24 cellular contexts compared by ENCODE assay signal in genomic region chr1:58468612-58469493, GRCh38.
"Had no signal": no experiment of that assay in that cellular context is flagged by ENCODE, and none has a peak within 500 bp of the region (broad histone marks: within the 10 kb centered on the region; RNA-seq: fewer than 3 reads in every experiment).

No MANE protein-coding gene starts in this region.

- H3K27me3 ChIP-seq: brain microvascular endothelial cell, gastroesophageal sphincter, spleen, tibial nerve had no signal

- DNase-seq: activated CD4-positive, alpha-beta memory T cell treated with anti-CD3 and anti-CD28 coated beads for 36 hours; activated CD4-positive, alpha-beta T cell treated with anti-CD3 and anti-CD28 coated beads, Interleukin-2, amount 10 ng/mL, durations not matched to agents 24 days and 14 days; activated CD4-positive, CD25-positive, alpha-beta regulatory T cell treated with anti-CD3 and anti-CD28 coated beads, Interleukin-2, amount 50 U/mL, for 72 hours; activated CD8-positive, alpha-beta memory T cell treated with anti-CD3 and anti-CD28 coated beads, Interleukin-2, amount 50 U/mL, for 4 hours; activated gamma-delta T cell; activated naive CD4-positive, alpha-beta T cell treated with anti-CD3 and anti-CD28 coated beads, Interleukin-2, amount 10 ng/mL, durations not matched to agents 7 days and 5 days; activated naive CD8-positive, alpha-beta T cell treated with anti-CD3 and anti-CD28 coated beads, Interleukin-2, amount 10 ng/mL, durations not matched to agents 7 days and 5 days; activated T-cell treated with anti-CD3 and anti-CD28 coated beads, Interleukin-2, amount 50 U/mL, for 1 hour; amniotic stem cell; brain microvascular endothelial cell; central memory CD4-positive, alpha-beta T cell; hypothalamus; immature natural killer cell; kidney; mesendoderm; posterior cingulate gyrus; spleen; stimulated activated naive CD4-positive, alpha-beta T cell; WERI-Rb-1 had no signal

- H3K9me3 Mint-ChIP-seq: activated CD4-positive, alpha-beta memory T cell treated with anti-CD3 and anti-CD28 coated beads for 36 hours; activated CD4-positive, alpha-beta T cell treated with anti-CD3 and anti-CD28 coated beads, Interleukin-2, amount 10 ng/mL, durations not matched to agents 24 days and 14 days; activated naive CD4-positive, alpha-beta T cell treated with anti-CD3 and anti-CD28 coated beads, Interleukin-2, amount 10 ng/mL, durations not matched to agents 7 days and 5 days; activated naive CD8-positive, alpha-beta T cell treated with anti-CD3 and anti-CD28 coated beads, Interleukin-2, amount 10 ng/mL, durations not matched to agents 7 days and 5 days; immature natural killer cell; nephron had no signal

- H3K4me1 ChIP-seq: gastroesophageal sphincter, spleen, tibial nerve had no signal

- H3K9me3 ChIP-seq: gastroesophageal sphincter, spleen, tibial nerve had no signal

- ATAC-seq: esophagus mucosa, gastroesophageal sphincter had no signal

- H3K36me3 ChIP-seq: brain microvascular endothelial cell, WERI-Rb-1 had no signal

- H3K27ac ChIP-seq: brain microvascular endothelial cell, gastroesophageal sphincter, spleen, tibial nerve, WERI-Rb-1 had no signal

- H3K4me1 Mint-ChIP-seq: activated CD4-positive, alpha-beta T cell treated with anti-CD3 and anti-CD28 coated beads, Interleukin-2, amount 10 ng/mL, durations not matched to agents 24 days and 14 days; activated naive CD4-positive, alpha-beta T cell treated with anti-CD3 and anti-CD28 coated beads, Interleukin-2, amount 10 ng/mL, durations not matched to agents 7 days and 5 days; activated naive CD8-positive, alpha-beta T cell treated with anti-CD3 and anti-CD28 coated beads, Interleukin-2, amount 10 ng/mL, durations not matched to agents 7 days and 5 days; immature natural killer cell; nephron had no signal

- H3K4me3 Mint-ChIP-seq: activated CD4-positive, alpha-beta memory T cell treated with anti-CD3 and anti-CD28 coated beads for 36 hours; activated CD4-positive, alpha-beta T cell treated with anti-CD3 and anti-CD28 coated beads, Interleukin-2, amount 10 ng/mL, durations not matched to agents 24 days and 14 days; activated naive CD4-positive, alpha-beta T cell treated with anti-CD3 and anti-CD28 coated beads, Interleukin-2, amount 10 ng/mL, durations not matched to agents 7 days and 5 days; activated naive CD8-positive, alpha-beta T cell treated with anti-CD3 and anti-CD28 coated beads, Interleukin-2, amount 10 ng/mL, durations not matched to agents 7 days and 5 days; immature natural killer cell; nephron had no signal

- H3K27me3 Mint-ChIP-seq: activated CD4-positive, alpha-beta memory T cell treated with anti-CD3 and anti-CD28 coated beads for 36 hours; activated CD4-positive, alpha-beta T cell treated with anti-CD3 and anti-CD28 coated beads, Interleukin-2, amount 10 ng/mL, durations not matched to agents 24 days and 14 days; activated naive CD4-positive, alpha-beta T cell treated with anti-CD3 and anti-CD28 coated beads, Interleukin-2, amount 10 ng/mL, durations not matched to agents 7 days and 5 days; activated naive CD8-positive, alpha-beta T cell treated with anti-CD3 and anti-CD28 coated beads, Interleukin-2, amount 10 ng/mL, durations not matched to agents 7 days and 5 days had no signal

- H3K4me3 ChIP-seq: gastroesophageal sphincter, lung, spleen, tibial nerve had no signal

- H3K27ac Mint-ChIP-seq: activated CD4-positive, alpha-beta memory T cell treated with anti-CD3 and anti-CD28 coated beads for 36 hours; activated CD4-positive, alpha-beta T cell treated with anti-CD3 and anti-CD28 coated beads, Interleukin-2, amount 10 ng/mL, durations not matched to agents 24 days and 14 days; activated naive CD4-positive, alpha-beta T cell treated with anti-CD3 and anti-CD28 coated beads, Interleukin-2, amount 10 ng/mL, durations not matched to agents 7 days and 5 days; activated naive CD8-positive, alpha-beta T cell treated with anti-CD3 and anti-CD28 coated beads, Interleukin-2, amount 10 ng/mL, durations not matched to agents 7 days and 5 days; immature natural killer cell; nephron had no signal
